27 cellular contexts compared by ENCODE assay signal in genomic region chr9:84435902-84436301, GRCh38.
A peak's percentile ranks its signal among the peaks of the same experiment; 100 is the strongest.
DNase-seq lines count a peak whose midpoint lies in the region; ATAC-seq and TF ChIP-seq lines count a peak whose summit lies in the region.
"Had no signal": no experiment of that assay in that cellular context is flagged by ENCODE, and none has a peak within 500 bp of the region (broad histone marks: within the 10 kb centered on the region; RNA-seq: fewer than 3 reads in every experiment).

No MANE protein-coding gene starts in this region.

- no peak overlapping the region for H2BK20ac ChIP-seq in IMR-90 (ENCODE audit: low read depth, low read length)

- intact Hi-C loops in IMR-90 (cut with micrococcal nuclease) = no loop called here

- H4K8ac ChIP-seq in IMR-90 (ENCODE audit: low read depth in 2 of 2, low read length in 2 of 2) (no peak overlapping the region), mesenchymal stem cell (ENCODE audit: low read length) (no peak overlapping the region)

- TF ChIP-seq EP300 in suprapubic skin (IDR thresholded peaks at IDR 0.05) = no peak

- peak overlapping the region; percentile 32 for H2AFZ ChIP-seq in IMR-90 (replicated peaks; ENCODE audit: low read length, poor library complexity)
- no peak overlapping the region for H2AFZ ChIP-seq in mesenchymal stem cell (ENCODE audit: low read depth, low read length)
- H2AFZ ChIP-seq: PC-9 had no signal

- no peaks in the 10 kb centered on the region for H3K9me1 ChIP-seq in IMR-90 (ENCODE audit: insufficient read depth, low read length)

- ATAC-seq in IMR-90 (ENCODE audit: low read depth) (no peak), GM19328 (IDR thresholded peaks at IDR 0.05; ENCODE audit: unreplicated experiment) (no peak)
- ATAC-seq: pancreas; stimulated activated naive CD8-positive, alpha-beta T cell treated with anti-CD3 and anti-CD28 coated beads, Interleukin-15, Interleukin-2, amounts not matched to agents 100 U/mL and 50 U/mL, for 24 hours; T-helper 17 cell had no signal

- H3K9me3 ChIP-seq in IMR-90 (ENCODE audit: control insufficient read depth, insufficient read depth, low read length) (0 out of 2 replicates have a peak, but pooled peaks cover 4% of the 10 kb centered on the region), cardiac muscle cell (ENCODE audit: low read depth) (no peaks in the 10 kb centered on the region), mesenchymal stem cell (ENCODE audit: control insufficient read depth, low read length) (no peaks in the 10 kb centered on the region), suprapubic skin (no peaks in the 10 kb centered on the region)
- H3K9me3 ChIP-seq: esophagus squamous epithelium, pancreas, thoracic aorta had no signal

- dilution Hi-C loops in IMR-90 (cut with HindIII; ENCODE audit: low sequenced_read_pairs, unreplicated experiment) = no loop called here

- TF ChIP-seq POLR2A in IMR-90 (IDR thresholded peaks at IDR 0.05; ENCODE audit: low read depth, low read length) (no peak), suprapubic skin (IDR thresholded peaks at IDR 0.05) (no peak)

- no peak overlapping the region for H2BK12ac ChIP-seq in mesenchymal stem cell (ENCODE audit: low read length in 2 of 2)

- H3K79me1 ChIP-seq in IMR-90 (ENCODE audit: low read depth in 1 of 2, low read length in 2 of 2) (no peaks in the 10 kb centered on the region), mesenchymal stem cell (replicated peaks; ENCODE audit: low read length, poor library complexity, severe bottlenecking) (no peaks in the 10 kb centered on the region)

- H3K4me3 ChIP-seq in IMR-90 (ENCODE audit: insufficient read depth, low read depth, low read length) (no peak overlapping the region), cardiac muscle cell (no peak overlapping the region), mesenchymal stem cell (ENCODE audit: insufficient read depth in 1 of 2, low read depth in 1 of 2, low read length in 2 of 2) (peak overlapping the region in 1 of 2 experiments; percentile 53), suprapubic skin (no peak overlapping the region)
- H3K4me3 ChIP-seq: esophagus squamous epithelium, pancreas, PC-9, thoracic aorta had no signal

- in situ Hi-C loops in IMR-90 (cut with MboI; ENCODE audit: low sequenced_read_pairs) = no loop called here

- H3K18ac ChIP-seq in IMR-90 (ENCODE audit: low read depth, low read length) (no peak overlapping the region), mesenchymal stem cell (ENCODE audit: low read depth in 1 of 2, low read length in 2 of 2) (no peak overlapping the region)

- H3K4ac ChIP-seq in IMR-90 (ENCODE audit: low read depth, low read length) (no peak overlapping the region), mesenchymal stem cell (ENCODE audit: low read depth in 1 of 2, low read length in 2 of 2) (no peak overlapping the region)

- H3K9ac ChIP-seq in IMR-90 (ENCODE audit: low read depth, low read length) = no peak overlapping the region
- peak overlapping the region; percentile 67 for H3K9ac ChIP-seq in mesenchymal stem cell (ENCODE audit: low read length)

- H2AK5ac ChIP-seq in IMR-90 (ENCODE audit: low read depth, low read length) (no peak overlapping the region), mesenchymal stem cell (ENCODE audit: low read length, severe bottlenecking) (no peak overlapping the region)

- no peak overlapping the region for H3K23ac ChIP-seq in IMR-90 (ENCODE audit: low read depth, low read length)
- no peak overlapping the region for H3K23ac ChIP-seq in mesenchymal stem cell (ENCODE audit: low read length in 2 of 2)

- H3K27ac ChIP-seq in IMR-90 (ENCODE audit: insufficient read depth, low read length) = no peak overlapping the region
- H3K27ac ChIP-seq in cardiac muscle cell = no peak overlapping the region
- H3K27ac ChIP-seq in mesenchymal stem cell (ENCODE audit: low read length, poor library complexity, severe bottlenecking) = no peak overlapping the region
- no peak overlapping the region for H3K27ac ChIP-seq in suprapubic skin
- H3K27ac ChIP-seq: 22Rv1, esophagus squamous epithelium, pancreas, PC-9, thoracic aorta had no signal

- H4K91ac ChIP-seq in IMR-90 (ENCODE audit: insufficient read depth, low read depth, low read length) = no peak overlapping the region
- no peak overlapping the region for H4K91ac ChIP-seq in mesenchymal stem cell (ENCODE audit: low read length)

- no peak overlapping the region for H3K4me2 ChIP-seq in IMR-90 (ENCODE audit: low read depth, low read length)
- no peak overlapping the region for H3K4me2 ChIP-seq in mesenchymal stem cell (ENCODE audit: low read length, poor library complexity, severe bottlenecking)
- H3K4me2 ChIP-seq: PC-9 had no signal

- no peak overlapping the region for H3K56ac ChIP-seq in IMR-90 (ENCODE audit: extremely low read depth, insufficient read depth, low read length)

- H2BK5ac ChIP-seq in IMR-90 (ENCODE audit: low read depth, low read length, poor library complexity, severe bottlenecking) (no peak overlapping the region), mesenchymal stem cell (ENCODE audit: low read depth, low read length, poor library complexity, severe bottlenecking) (no peak overlapping the region)

- H3K27me3 ChIP-seq in IMR-90 (ENCODE audit: control insufficient read depth, insufficient read depth, low read length) (no peaks in the 10 kb centered on the region), cardiac muscle cell (no peaks in the 10 kb centered on the region), mesenchymal stem cell (ENCODE audit: control insufficient read depth in 1 of 2, insufficient read depth in 1 of 2, low read length in 2 of 2) (no peaks in the 10 kb centered on the region), suprapubic skin (no peaks in the 10 kb centered on the region)
- H3K27me3 ChIP-seq: esophagus squamous epithelium, pancreas had no signal

- no peak for TF ChIP-seq CTCF in IMR-90 (conservative IDR thresholded peaks at IDR 0.05; ENCODE audit: low read depth, low read length)
- no peak for TF ChIP-seq CTCF in cardiac muscle cell (IDR thresholded peaks at IDR 0.05; ENCODE audit: low read depth, low read length)
- no peak for TF ChIP-seq CTCF in suprapubic skin (IDR thresholded peaks at IDR 0.05)

- H2BK15ac ChIP-seq in IMR-90 (ENCODE audit: low read depth, low read length) = no peak overlapping the region
- H2BK15ac ChIP-seq in mesenchymal stem cell (ENCODE audit: low read depth, poor library complexity, severe bottlenecking) = no peak overlapping the region

- H3K14ac ChIP-seq in IMR-90 (replicated peaks; ENCODE audit: low read depth, low read length) (no peak overlapping the region), mesenchymal stem cell (ENCODE audit: low read length in 2 of 2) (no peak overlapping the region)

- DNase-seq in DMS 273 (lab: John Stamatoyannopoulos, UW; ENCODE audit: unreplicated experiment) (peak; percentile 9), DMS 273 treated with DMSO at 0.1 percent for 48 hours (lab: John Stamatoyannopoulos, UW) (no peak), IMR-90 (no peak), cardiac muscle cell (ENCODE audit: low read depth in 1 of 2, low spot score in 1 of 2) (peak; percentile 19 to 39), mesenchymal stem cell (no peak), NCI-H187 (lab: John Stamatoyannopoulos, UW) (no peak), suprapubic skin (ENCODE audit: low spot score in 2 of 2) (no peak)
- DNase-seq: activated CD4-positive, alpha-beta T cell treated with anti-CD3 and anti-CD28 coated beads, Interleukin-2, amount 50 U/mL, for 1 hour; activated CD4-positive, CD25-positive, alpha-beta regulatory T cell; activated gamma-delta T cell treated with Interleukin-2 at 50 U/mL for 16 hours; activated T-cell treated with anti-CD3 and anti-CD28 coated beads, Interleukin-2, amount 50 U/mL, for 24 hours; C1 segment of cervical spinal cord; esophagus squamous epithelium; GOT3; KG1; NCI-H1417; NCI-H2081; NK-92 treated with Interleukin-12 subunit alpha and Interleukin-12 subunit beta, amount 100 ng/mL, for 24 hours; pancreas; PC-9; SHP77; stimulated activated CD4-positive, alpha-beta T cell treated with anti-CD3 and anti-CD28 coated beads, Interleukin-1b, Interleukin-23, amount 100 ng/mL, for 48 hours; stimulated activated naive CD8-positive, alpha-beta T cell treated with anti-CD3 and anti-CD28 coated beads, Interleukin-15, Interleukin-2, amounts not matched to agents 100 U/mL and 50 U/mL, for 24 hours; T-helper 17 cell had no signal

- H2BK120ac ChIP-seq in IMR-90 (ENCODE audit: low read depth, low read length) = no peak overlapping the region
- H2BK120ac ChIP-seq in mesenchymal stem cell (ENCODE audit: low read depth, low read length) = no peak overlapping the region

- CTCF ChIA-PET in IMR-90 (lab: Yijun Ruan, JAX) = no interaction called here

- no peak for TF ChIP-seq RAD21 in IMR-90 (IDR thresholded peaks at IDR 0.05; ENCODE audit: low read length)

- POLR2A ChIA-PET in IMR-90 (lab: Charles Lee; ENCODE audit: unreplicated experiment) = no interaction called here

- no peaks in the 10 kb centered on the region for H3K36me3 ChIP-seq in IMR-90 (ENCODE audit: control insufficient read depth, insufficient read depth, low read length)
- no peaks in the 10 kb centered on the region for H3K36me3 ChIP-seq in cardiac muscle cell
- H3K36me3 ChIP-seq in mesenchymal stem cell (ENCODE audit: control insufficient read depth in 1 of 2, insufficient read depth in 2 of 2, low read depth in 1 of 2, low read length in 2 of 2) = no peaks in the 10 kb centered on the region
- no peaks in the 10 kb centered on the region for H3K36me3 ChIP-seq in suprapubic skin
- H3K36me3 ChIP-seq: esophagus squamous epithelium, pancreas, thoracic aorta had no signal

- H3K4me1 ChIP-seq in IMR-90 (ENCODE audit: control insufficient read depth, insufficient read depth, low read length) = no peaks in the 10 kb centered on the region
- H3K4me1 ChIP-seq in cardiac muscle cell (ENCODE audit: low read depth) = no peaks in the 10 kb centered on the region
- H3K4me1 ChIP-seq in mesenchymal stem cell (ENCODE audit: control insufficient read depth, insufficient read depth, low read depth, low read length) = no peaks in the 10 kb centered on the region
- H3K4me1 ChIP-seq in suprapubic skin = no peaks in the 10 kb centered on the region
- H3K4me1 ChIP-seq: esophagus squamous epithelium, pancreas had no signal

- no peak overlapping the region for H2AK9ac ChIP-seq in IMR-90 (replicated peaks; ENCODE audit: low read depth, low read length, poor library complexity)

- no peaks in the 10 kb centered on the region for H4K20me1 ChIP-seq in IMR-90 (ENCODE audit: insufficient read depth, low read length)

- H4K5ac ChIP-seq in IMR-90 (ENCODE audit: low read depth, low read length) = no peak overlapping the region

- BruUV-seq in IMR-90 (replicated peaks; lab: Mats Ljungman, UMichigan) = no TSS peak

- no CpG with 5 or more reads among the region's 6 CpGs for WGBS in IMR-90 (ENCODE audit: extremely low coverage in 2 of 2, insufficient read length in 1 of 2), 2 experiments
- 87% methylated on average over 6 of the region's 6 CpGs for WGBS in mesenchymal stem cell
- WGBS in suprapubic skin = 85% methylated on average over 6 of the region's 6 CpGs

TF ChIP-seq in IMR-90, 13 proteins besides CTCF, POLR2A, EP300 and RAD21 (continues in another document):
- TF ChIP-seq CHD1 (IDR thresholded peaks at IDR 0.05; ENCODE audit: low read depth, low read length) (no peak), MAFK (IDR thresholded peaks at IDR 0.05; ENCODE audit: low read depth, low read length) (no peak), FOS (IDR thresholded peaks at IDR 0.05; ENCODE audit: low read depth, low read length) (no peak), BHLHE40 (IDR thresholded peaks at IDR 0.05; ENCODE audit: low read depth, low read length) (no peak), MXI1 (IDR thresholded peaks at IDR 0.05; ENCODE audit: borderline replicate concordance, low read depth, low read length) (no peak)

Comparison
In these comparisons a context has a peak if more than half of its experiments do, and no peak if none do; other contexts are left out.
1. DNase-seq: peak in DMS 273 (single experiment) and cardiac muscle cell (2 of 2); none in DMS 273 treated with DMSO at 0.1 percent for 48 hours (single experiment), IMR-90 (single experiment), mesenchymal stem cell (single experiment), NCI-H187 (0 of 2) and suprapubic skin (0 of 2).